16 cellular contexts compared by ENCODE assay signal in the genomic region with DNA sequence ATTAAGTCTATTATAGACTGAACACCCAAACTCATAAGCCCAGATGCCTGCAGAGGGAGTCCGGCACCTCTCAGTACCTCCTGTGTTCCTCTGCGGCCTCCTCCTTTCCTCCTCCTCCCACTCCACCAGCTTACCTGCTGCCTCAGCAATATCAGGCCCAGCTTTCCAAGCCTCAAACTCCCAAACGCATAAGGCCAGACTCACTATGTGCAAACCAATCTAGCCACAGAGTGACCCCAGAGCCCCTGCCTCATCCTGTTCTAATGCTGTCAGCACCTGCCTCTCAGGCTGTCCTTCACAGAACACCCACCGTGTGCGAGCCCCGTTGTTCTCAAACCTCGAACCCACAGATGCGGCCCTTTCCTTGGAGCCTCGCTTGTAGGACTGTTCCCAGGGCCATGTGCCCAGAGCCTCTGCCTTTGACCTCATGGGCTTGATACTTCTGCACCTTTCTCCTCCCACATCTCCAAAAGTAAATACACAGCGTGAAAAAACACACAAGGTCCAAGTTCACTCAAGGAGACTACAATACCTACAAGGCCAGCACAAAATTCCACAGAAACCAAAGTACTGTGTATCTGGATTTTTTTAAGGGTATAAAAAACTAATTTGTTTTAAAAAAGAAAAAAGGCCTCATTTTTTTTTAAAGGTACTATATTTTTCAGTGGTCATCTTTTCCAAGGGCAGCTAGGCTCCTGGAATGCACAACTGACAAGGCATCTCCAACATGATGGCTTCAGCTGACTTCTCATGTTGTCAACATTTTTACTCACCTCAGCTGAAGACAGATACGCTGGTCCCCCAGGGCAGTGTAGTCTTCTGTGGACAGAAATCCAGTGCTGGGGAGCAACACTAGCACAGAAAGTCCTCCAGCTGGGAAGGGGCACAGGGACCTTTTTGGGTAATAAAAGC. TPM values are rescaled to one million over a fixed set of nuclear protein-coding genes. Genes with fewer than 3 reads are reported as not detected.
DNase-seq lines count a peak whose midpoint lies in the region; ATAC-seq and TF ChIP-seq lines count a peak whose summit lies in the region.
"Had no signal": no experiment of that assay in that cellular context is flagged by ENCODE, and none has a peak within 500 bp of the region (broad histone marks: within the 10 kb centered on the region; RNA-seq: fewer than 3 reads in every experiment).

No MANE protein-coding gene starts in this region.

- H3K4me2 ChIP-seq in PC-3 (ENCODE audit: low read length): no peak overlapping the region
- H3K4me2 ChIP-seq in parathyroid adenoma (ENCODE audit: low read length): peak overlapping the region; percentile 11

- H3F3A ChIP-seq in PC-3 (ENCODE audit: low read length, unreplicated experiment): no peaks in the 10 kb centered on the region

- TF ChIP-seq CTCF in PC-3 (conservative IDR thresholded peaks at IDR 0.05; ENCODE audit: low read depth, low read length) (peak; percentile 21; the same call in 1 of the 2 replicates), fibroblast of villous mesenchyme (IDR thresholded peaks at IDR 0.05; ENCODE audit: insufficient read depth, low read depth, low read length) (no peak), parathyroid adenoma (IDR thresholded peaks at IDR 0.05) (peak; percentile 41)

- H3K4me1 ChIP-seq in PC-3 (ENCODE audit: insufficient read depth, low read length) (no peaks in the 10 kb centered on the region), parathyroid adenoma (peaks cover 6% of the 10 kb centered on the region)
- H3K4me1 ChIP-seq: adrenal gland had no signal

- no peaks in the 10 kb centered on the region for H4K20me1 ChIP-seq in PC-3 (ENCODE audit: low read length)

- CTCF ChIA-PET in PC-3 (lab: Charles Lee): interaction anchor here (0.6 to 1.5 kb wide), 2 partner anchors 47 to 60 kb away, joined by 5 to 8 read pairs; no protein-coding TSS in a partner anchor

- H3K27me3 ChIP-seq in PC-3 (ENCODE audit: low read length): no peaks in the 10 kb centered on the region
- H3K27me3 ChIP-seq in parathyroid adenoma (ENCODE audit: control insufficient read depth, insufficient read depth, low read length): no peaks in the 10 kb centered on the region
- H3K27me3 ChIP-seq: adrenal gland, foreskin keratinocyte had no signal

- no peaks in the 10 kb centered on the region for H3K9me2 ChIP-seq in PC-3 (replicated peaks; ENCODE audit: low read length)

- H3K9me3 ChIP-seq in PC-3 (ENCODE audit: low read length) (no peaks in the 10 kb centered on the region), parathyroid adenoma (ENCODE audit: control insufficient read depth, low read length) (no peaks in the 10 kb centered on the region)
- H3K9me3 ChIP-seq: adrenal gland had no signal

- peak; percentile 23 for DNase-seq in D341Med (ENCODE audit: low spot score)
- DNase-seq in PC-3: no peak
- peak; percentile 34 for DNase-seq in fibroblast of villous mesenchyme (ENCODE audit: low read depth)
- DNase-seq in NK-92 treated with Interleukin-12 subunit alpha and Interleukin-12 subunit beta, amount 100 ng/mL, for 24 hours (lab: John Stamatoyannopoulos, UW): no peak
- DNase-seq: activated CD8-positive, alpha-beta memory T cell treated with anti-CD3 and anti-CD28 coated beads for 24 hours; adrenal gland; foreskin keratinocyte; left ventricle myocardium superior; NCI-H2081; stimulated activated CD4-positive, alpha-beta T cell treated with anti-CD3 and anti-CD28 coated beads, Interleukin-15, amount 100 ng/mL, for 24 hours; T-cell had no signal

- H3K36me3 ChIP-seq in PC-3 (ENCODE audit: low read depth, low read length): no peaks in the 10 kb centered on the region
- H3K36me3 ChIP-seq in parathyroid adenoma (ENCODE audit: control insufficient read depth, insufficient read depth, low read length): no peaks in the 10 kb centered on the region
- H3K36me3 ChIP-seq: adrenal gland had no signal

- BruUV-seq in PC-3 (replicated peaks; lab: Mats Ljungman, UMichigan): no TSS peak

- H3K4me3 ChIP-seq in PC-3 (ENCODE audit: low read length): no peak overlapping the region
- no peak overlapping the region for H3K4me3 ChIP-seq in fibroblast of villous mesenchyme (ENCODE audit: low read depth, low read length)
- no peak overlapping the region for H3K4me3 ChIP-seq in parathyroid adenoma (ENCODE audit: low read depth, low read length)
- H3K4me3 ChIP-seq: adrenal gland had no signal

- POLR2A ChIA-PET in PC-3 (lab: Charles Lee; ENCODE audit: unreplicated experiment): no interaction called here

- H2AFZ ChIP-seq in PC-3 (ENCODE audit: low read length) (no peak overlapping the region), parathyroid adenoma (peak overlapping the region; percentile 45)

- H3K27ac ChIP-seq in PC-3 (ENCODE audit: low read length): no peak overlapping the region
- peak overlapping the region; percentile 36 for H3K27ac ChIP-seq in parathyroid adenoma
- H3K27ac ChIP-seq: adrenal gland, foreskin keratinocyte had no signal

- ATAC-seq in PC-3 (peak; percentile 58; the same call in 1 of the 2 replicates), GM18909 (IDR thresholded peaks at IDR 0.05; ENCODE audit: poor library complexity, unreplicated experiment) (no peak), HG02610 (IDR thresholded peaks at IDR 0.05; ENCODE audit: unreplicated experiment) (no peak), GM21423 (IDR thresholded peaks at IDR 0.05; ENCODE audit: unreplicated experiment) (no peak)
- ATAC-seq: foreskin keratinocyte, HCT116, left ventricle myocardium superior, T-cell had no signal

- peaks cover 30% of the 10 kb centered on the region for H3K79me2 ChIP-seq in PC-3 (ENCODE audit: low read length)
- H3K79me2 ChIP-seq in parathyroid adenoma: peaks cover 20% of the 10 kb centered on the region

- H3K9ac ChIP-seq in PC-3 (ENCODE audit: low read length) (no peak overlapping the region), parathyroid adenoma (no peak overlapping the region)

- intact Hi-C loops in PC-3 (cut with micrococcal nuclease): no loop called here

RNA-seq across cellular contexts. Expression of a gene that starts 52.3 kb away (rescaled TPM):
- total RNA-seq in PC-3 (2014; rRNA removed) (48.3 and 64.2 TPM in 2 replicates), fibroblast of villous mesenchyme (38.4 and 39.3 TPM in 2 replicates)

Comparison
In these comparisons a context has a peak if more than half of its experiments do, and no peak if none do; other contexts are left out.
1. DNase-seq: peak in D341Med (single experiment) and fibroblast of villous mesenchyme (single experiment); none in PC-3 (single experiment) and NK-92 treated with Interleukin-12 subunit alpha and Interleukin-12 subunit beta, amount 100 ng/mL, for 24 hours (single experiment).